9 cellular contexts compared by ENCODE assay signal in the genomic region with DNA sequence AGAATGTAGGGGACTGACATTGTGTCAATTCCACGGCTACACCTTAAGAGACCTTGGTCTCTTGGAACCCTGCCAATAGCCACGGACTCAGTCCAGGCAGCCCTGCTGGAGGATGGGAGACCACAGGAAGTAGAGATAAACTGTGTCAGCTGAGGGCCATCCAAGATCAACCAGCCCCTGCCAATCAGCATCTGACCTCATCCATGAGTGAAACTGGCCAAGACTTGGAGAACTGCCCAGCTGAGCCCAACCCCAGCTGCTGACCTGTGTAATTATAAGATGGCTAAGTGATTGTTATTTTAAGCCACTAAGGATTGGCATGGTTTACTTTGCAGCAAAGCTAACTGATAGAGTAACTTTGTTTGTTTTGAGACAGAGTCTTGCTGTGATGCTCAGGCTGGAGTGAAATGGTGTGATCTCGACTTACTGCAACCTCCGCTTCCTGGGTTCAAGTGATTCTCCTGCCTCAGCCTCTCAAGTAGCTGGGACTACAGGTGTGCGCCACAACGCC. TPM values are rescaled to one million over a fixed set of nuclear protein-coding genes. Genes with fewer than 3 reads are reported as not detected.
DNase-seq lines count a peak whose midpoint lies in the region; ATAC-seq, FAIRE-seq and TF ChIP-seq lines count a peak whose summit lies in the region.
"Had no signal": no experiment of that assay in that cellular context is flagged by ENCODE, and none has a peak within 500 bp of the region (broad histone marks: within the 10 kb centered on the region; RNA-seq: fewer than 3 reads in every experiment).

No MANE protein-coding gene starts in this region.

- DNase-seq in HuH-7 (ENCODE audit: low spot score) (peak; percentile 39), SK-MEL-5 (ENCODE audit: low read depth, low spot score) (peak; percentile 45), stromal cell of bone marrow (ENCODE audit: low read depth) (peak; percentile 87), D721Med (ENCODE audit: insufficient read length, low spot score) (no peak), Kasumi-1 (lab: John Stamatoyannopoulos, UW) (no peak), nephron progenitor cell (no peak), suprapubic skin (ENCODE audit: low spot score in 2 of 2) (no peak)
- DNase-seq: NCI-H2081 treated with DMSO at 0.1 percent for 48 hours had no signal

- H3K9me3 ChIP-seq in gastroesophageal sphincter, result no peaks in the 10 kb centered on the region
- H3K9me3 ChIP-seq in suprapubic skin, result no peaks in the 10 kb centered on the region

- ATAC-seq in gastroesophageal sphincter, result peak; percentile 41

- H3K27ac ChIP-seq in gastroesophageal sphincter, result no peak overlapping the region
- no peak overlapping the region for H3K27ac ChIP-seq in suprapubic skin

- no peak for TF ChIP-seq EP300 in gastroesophageal sphincter (IDR thresholded peaks at IDR 0.05)
- TF ChIP-seq EP300 in suprapubic skin (IDR thresholded peaks at IDR 0.05), result no peak

- H3K36me3 ChIP-seq in gastroesophageal sphincter (peaks cover 0 to 17% of the 10 kb centered on the region in 2 donors), suprapubic skin (peaks cover 12% of the 10 kb centered on the region)

- no peak for TF ChIP-seq POLR2A in gastroesophageal sphincter (IDR thresholded peaks at IDR 0.05)
- TF ChIP-seq POLR2A in suprapubic skin (IDR thresholded peaks at IDR 0.05), result no peak

- H3K27me3 Mint-ChIP-seq in nephron progenitor cell (ENCODE audit: low read depth, poor library complexity), result peaks cover 4% of the 10 kb centered on the region

- FAIRE-seq in D721Med (lab: Jason Lieb, UNC), result no peak

- 64 to 75% methylated on average over 4 to 6 of the region's 6 CpGs for WGBS in gastroesophageal sphincter (ENCODE audit: low coverage in 1 of 2), 2 donors
- WGBS in suprapubic skin, result 74% methylated on average over 6 of the region's 6 CpGs

- in situ Hi-C loops in SK-MEL-5 (cut with HindIII; ENCODE audit: low pct_unique_long_range_greater_than_20kb, low sequenced_read_pairs), result no loop called here

- H3K4me1 ChIP-seq in gastroesophageal sphincter, result peaks cover 0 to 22% (median 3%) of the 10 kb centered on the region in 3 donors
- peaks cover 9% of the 10 kb centered on the region for H3K4me1 ChIP-seq in suprapubic skin

- H3K27me3 ChIP-seq in gastroesophageal sphincter, result no peaks in the 10 kb centered on the region
- no peaks in the 10 kb centered on the region for H3K27me3 ChIP-seq in suprapubic skin

- peaks cover 7% of the 10 kb centered on the region for H3K4me1 Mint-ChIP-seq in nephron progenitor cell

- peaks cover 3% of the 10 kb centered on the region for H3K9me3 Mint-ChIP-seq in nephron progenitor cell

- no peak overlapping the region for H3K4me3 Mint-ChIP-seq in nephron progenitor cell

- H3K36me3 Mint-ChIP-seq in nephron progenitor cell (ENCODE audit: low read depth), result peaks cover 14% of the 10 kb centered on the region

- TF ChIP-seq CTCF in gastroesophageal sphincter (IDR thresholded peaks at IDR 0.05), result no peak
- TF ChIP-seq CTCF in D721Med (IDR thresholded peaks at IDR 0.05; ENCODE audit: insufficient read depth, missing control alignments), result no peak
- no peak for TF ChIP-seq CTCF in nephron progenitor cell (IDR thresholded peaks at IDR 0.05)
- TF ChIP-seq CTCF in suprapubic skin (IDR thresholded peaks at IDR 0.05), result no peak

- no peak overlapping the region for H3K4me3 ChIP-seq in gastroesophageal sphincter
- H3K4me3 ChIP-seq in suprapubic skin, result no peak overlapping the region

- H3K27ac Mint-ChIP-seq in nephron progenitor cell, result no peak overlapping the region

RNA-seq across cellular contexts. Expression of gene YWHAE, which starts 13.3 kb away (rescaled TPM):
- 244 and 257 TPM in 2 replicates for total RNA-seq in SK-MEL-5 (2014; rRNA removed; shearing (Covaris generic))
- 1,128 and 1,216 TPM in 2 replicates for polyA plus RNA-seq in SK-MEL-5 (2015; cell fraction: cytosol; rRNA removed)
- polyA plus RNA-seq in SK-MEL-5 (2015; cell fraction: nucleus; rRNA removed), result 182 and 202 TPM in 2 replicates
- total RNA-seq in gastroesophageal sphincter (100 to 1,000 TPM; 359 to 456 (median 398) TPM), suprapubic skin (100 to 1,000 TPM; 467 to 572 (median 520) TPM)

RNA-seq across cellular contexts. Expression of gene CRK, which starts 42.7 kb away (rescaled TPM):
- 80.7 and 87.1 TPM in 2 replicates for total RNA-seq in SK-MEL-5 (2014; rRNA removed; shearing (Covaris generic))
- 57.1 and 76.6 TPM in 2 replicates for polyA plus RNA-seq in SK-MEL-5 (2015; cell fraction: cytosol; rRNA removed)
- 14.3 and 14.8 TPM in 2 replicates for polyA plus RNA-seq in SK-MEL-5 (2015; cell fraction: nucleus; rRNA removed)
- 10 to 100 TPM; 72.7 to 98.4 (median 77.2) TPM for total RNA-seq in gastroesophageal sphincter
- 10 to 100 TPM; 38.9 to 53.7 (median 49.0) TPM for total RNA-seq in suprapubic skin

Comparison
In these comparisons a context has a peak if more than half of its experiments do, and no peak if none do; other contexts are left out.
1. DNase-seq: peak in HuH-7 (single experiment), SK-MEL-5 (single experiment) and stromal cell of bone marrow (single experiment); none in D721Med (single experiment), Kasumi-1 (0 of 2), nephron progenitor cell (single experiment) and suprapubic skin (0 of 2).